In the genomic region with DNA sequence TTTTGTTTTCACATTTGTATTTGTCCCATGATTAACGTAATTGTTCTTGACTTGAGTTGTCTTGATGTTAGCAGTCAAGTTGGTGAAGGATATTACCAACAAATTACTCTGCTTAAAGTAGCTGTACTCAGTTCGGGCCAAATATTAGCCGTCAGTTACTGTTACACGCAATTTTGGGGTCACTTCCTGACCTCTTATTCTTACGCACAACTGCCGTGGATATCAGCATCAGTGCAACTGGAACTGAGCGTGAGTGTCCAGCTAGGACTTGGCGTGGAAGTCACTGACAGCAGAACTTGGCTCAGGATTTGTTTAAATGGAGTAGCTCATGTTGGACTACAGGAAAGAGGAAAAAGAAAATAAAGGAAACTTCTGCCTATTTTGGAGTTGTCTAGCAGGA, we compare ENCODE assay signal across 1 cellular context.
TF ChIP-seq lines count a peak whose summit lies in the region.

No MANE protein-coding gene starts in this region.

TF ChIP-seq in endothelial cell of umbilical vein, 7 proteins besides CTCF, POLR2A, EP300 and RAD21:
- no peak for TF ChIP-seq EZH2 (IDR thresholded peaks at IDR 0.05; ENCODE audit: borderline replicate concordance, low read depth, low read length, severe bottlenecking)
- TF ChIP-seq MYC (IDR thresholded peaks at IDR 0.05; ENCODE audit: low read depth, low read length), result no peak
- TF ChIP-seq GATA2 (IDR thresholded peaks at IDR 0.05; ENCODE audit: insufficient read depth, insufficient read length, low read depth, low read length), result no peak
- TF ChIP-seq JUN (IDR thresholded peaks at IDR 0.05; ENCODE audit: borderline replicate concordance, insufficient read depth, insufficient read length, low read depth), result no peak
- TF ChIP-seq, protein P1, sequence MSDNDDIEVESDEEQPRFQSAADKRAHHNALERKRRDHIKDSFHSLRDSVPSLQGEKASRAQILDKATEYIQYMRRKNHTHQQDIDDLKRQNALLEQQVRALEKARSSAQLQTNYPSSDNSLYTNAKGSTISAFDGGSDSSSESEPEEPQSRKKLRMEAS (IDR thresholded peaks at IDR 0.05; ENCODE audit: insufficient read depth, insufficient read length), result no peak
- no peak for TF ChIP-seq FOS (IDR thresholded peaks at IDR 0.05; ENCODE audit: borderline replicate concordance, insufficient read depth, low read length)
- no peak for TF ChIP-seq POLR2AphosphoS5 (IDR thresholded peaks at IDR 0.05; ENCODE audit: insufficient read depth, low read depth, low read length)
